Comparison of ENCODE assay signal across 4 cellular contexts in the genomic region with DNA sequence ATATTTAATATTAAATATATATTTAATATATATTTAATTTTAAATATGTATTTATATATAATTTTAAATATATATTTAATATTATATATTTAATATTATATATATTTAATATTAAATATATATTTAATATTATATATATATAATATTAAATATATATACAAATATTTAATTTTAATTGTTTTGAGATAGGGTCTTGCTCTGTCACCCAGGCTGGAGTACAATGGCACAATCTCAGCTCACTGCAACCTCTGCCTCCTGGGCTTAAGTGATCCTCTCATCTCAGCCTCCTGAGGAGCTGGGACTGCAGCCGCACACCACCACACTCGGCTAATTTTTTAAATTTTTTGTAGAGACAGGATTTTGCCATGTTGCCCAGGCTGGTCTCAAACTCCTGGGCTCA. TPM values are rescaled to one million over a fixed set of nuclear protein-coding genes. Genes with fewer than 3 reads are reported as not detected.
"Had no signal": no experiment of that assay in that cellular context is flagged by ENCODE, and none has a peak within 500 bp of the region (broad histone marks: within the 10 kb centered on the region; RNA-seq: fewer than 3 reads in every experiment).

No MANE protein-coding gene starts in this region.

RNA-seq across cellular contexts. Expression of gene SLC2A5, which starts 54.2 kb away (rescaled TPM):
- total RNA-seq: kidney epithelial cell, neural crest cell, pulmonary artery endothelial cell had no signal
- polyA plus RNA-seq: naive thymus-derived CD8-positive, alpha-beta T cell had no signal
